15 cellular contexts compared by ENCODE assay signal in genomic region chr12:103779410-103780092, GRCh38.
DNase-seq lines count a peak whose midpoint lies in the region; ATAC-seq and TF ChIP-seq lines count a peak whose summit lies in the region.
"Had no signal": no experiment of that assay in that cellular context is flagged by ENCODE, and none has a peak within 500 bp of the region (broad histone marks: within the 10 kb centered on the region; RNA-seq: fewer than 3 reads in every experiment).

No MANE protein-coding gene starts in this region.

- no peak overlapping the region for H2BK12ac ChIP-seq in trophoblast cell (ENCODE audit: low read length)

- H4K91ac ChIP-seq in trophoblast cell (ENCODE audit: low read depth, low read length) = peak overlapping the region; percentile 34

- no peaks in the 10 kb centered on the region for H3K9me3 ChIP-seq in HUES64 (ENCODE audit: insufficient read depth, low read depth, low read length)
- no peaks in the 10 kb centered on the region for H3K9me3 ChIP-seq in trophoblast cell (ENCODE audit: insufficient read depth, low read depth, low read length)
- H3K9me3 ChIP-seq in upper lobe of right lung = no peaks in the 10 kb centered on the region
- H3K9me3 ChIP-seq: psoas muscle had no signal

- no peak overlapping the region for H4K12ac ChIP-seq in trophoblast cell (ENCODE audit: low read depth, low read length)

- no peaks in the 10 kb centered on the region for H3K4me1 Mint-ChIP-seq in endothelial cell (ENCODE audit: unreplicated experiment)
- H3K4me1 Mint-ChIP-seq: stimulated activated memory B cell treated with anti-CD40 and anti-IgM and Interleukin-4, amounts not matched to agents 10 μg/mL and 1 μg/mL and 100 μg/mL, for 72 hours had no signal

- 92% methylated on average over 7 of the region's 7 CpGs for WGBS in HUES64
- WGBS in trophoblast cell (ENCODE audit: extremely low coverage, insufficient coverage, insufficient read length) = no CpG with 5 or more reads among the region's 7 CpGs

- H3K9ac ChIP-seq in HUES64 (ENCODE audit: low read depth, low read length) = no peak overlapping the region
- H3K9ac ChIP-seq in trophoblast cell (ENCODE audit: low read length) = no peak overlapping the region

- peak overlapping the region; percentile 27 for H2BK120ac ChIP-seq in trophoblast cell (ENCODE audit: insufficient read depth, low read length, poor library complexity)

- TF ChIP-seq CTCF in endothelial cell (IDR thresholded peaks at IDR 0.05; ENCODE audit: unreplicated experiment) (no peak), upper lobe of right lung (IDR thresholded peaks at IDR 0.05) (no peak)

- no peak overlapping the region for H3K23ac ChIP-seq in trophoblast cell (ENCODE audit: low read length)

- DNase-seq in NCI-H345 treated with DMSO at 0.1 percent for 48 hours (lab: John Stamatoyannopoulos, UW; ENCODE audit: unreplicated experiment) (peak; percentile 100), NCI-H345 (lab: John Stamatoyannopoulos, UW) (no peak), amniotic epithelial cell (ENCODE audit: low read depth) (peak; percentile 70), trophoblast cell (no peak), endothelial cell (ENCODE audit: low spot score) (no peak), upper lobe of right lung (no peak)
- DNase-seq in activated naive CD4-positive, alpha-beta T cell treated with anti-CD3 and anti-CD28 coated beads, Interleukin-2, amount 50 U/mL, for 16 hours = no peak
- DNase-seq: activated CD4-positive, CD25-positive, alpha-beta regulatory T cell; dermis blood vessel endothelial cell; NCI-H2081; psoas muscle; SHP77; stimulated activated CD4-positive, alpha-beta T cell treated with anti-CD3 and anti-CD28 coated beads, Interleukin-2, amount 100 ng/mL, for 48 hours had no signal

- no peak for ATAC-seq in upper lobe of right lung
- ATAC-seq: psoas muscle; stimulated activated memory B cell treated with anti-CD40 and anti-IgM and Interleukin-4, amounts not matched to agents 10 μg/mL and 1 μg/mL and 100 μg/mL, for 72 hours had no signal

- H3K4me3 ChIP-seq in HUES64 (ENCODE audit: low read length) = no peak overlapping the region
- H3K4me3 ChIP-seq in trophoblast cell (ENCODE audit: low read depth, low read length) = no peak overlapping the region
- H3K4me3 ChIP-seq in upper lobe of right lung = no peak overlapping the region
- H3K4me3 ChIP-seq: psoas muscle had no signal

- H2BK5ac ChIP-seq in trophoblast cell (ENCODE audit: low read depth, low read length, poor library complexity) = peak overlapping the region; percentile 23

- H3K27me3 ChIP-seq in HUES64 (ENCODE audit: insufficient read depth, low read length) = no peaks in the 10 kb centered on the region
- H3K27me3 ChIP-seq in trophoblast cell (ENCODE audit: insufficient read depth, low read length) = no peaks in the 10 kb centered on the region
- no peaks in the 10 kb centered on the region for H3K27me3 ChIP-seq in upper lobe of right lung

- H3K4me1 ChIP-seq in HUES64 (ENCODE audit: insufficient read depth, low read length) (no peaks in the 10 kb centered on the region), trophoblast cell (ENCODE audit: control insufficient read depth in 1 of 2, insufficient read depth in 2 of 2, low read length in 2 of 2) (peaks cover 9 to 14% of the 10 kb centered on the region in 2 experiments), upper lobe of right lung (no peaks in the 10 kb centered on the region)

- no peak overlapping the region for H2AK5ac ChIP-seq in trophoblast cell (ENCODE audit: low read length)

- no peak overlapping the region for H3K14ac ChIP-seq in trophoblast cell (ENCODE audit: low read length)

- H3K18ac ChIP-seq in trophoblast cell (ENCODE audit: low read length) = peak overlapping the region; percentile 31

- no peak overlapping the region for H2AFZ ChIP-seq in trophoblast cell (ENCODE audit: insufficient read depth, low read length, poor library complexity)

- H3K27ac ChIP-seq in HUES64 (ENCODE audit: low read depth, low read length) = peak overlapping the region; percentile 40; the same call in 1 of the 2 replicates
- peak overlapping the region; percentile 70 for H3K27ac ChIP-seq in trophoblast cell (ENCODE audit: low read depth, low read length)
- H3K27ac ChIP-seq in upper lobe of right lung = no peak overlapping the region
- H3K27ac ChIP-seq: psoas muscle had no signal

- peaks cover 3% of the 10 kb centered on the region for H3K79me2 ChIP-seq in trophoblast cell (ENCODE audit: control insufficient read depth, insufficient read depth, low read length, poor library complexity)

- no peaks in the 10 kb centered on the region for H3K9me3 Mint-ChIP-seq in endothelial cell (ENCODE audit: unreplicated experiment)
- H3K9me3 Mint-ChIP-seq: stimulated activated memory B cell treated with anti-CD40 and anti-IgM and Interleukin-4, amounts not matched to agents 10 μg/mL and 1 μg/mL and 100 μg/mL, for 72 hours had no signal

- peaks cover 64% of the 10 kb centered on the region for H3K36me3 ChIP-seq in HUES64 (ENCODE audit: insufficient read depth, low read length)
- peaks cover 15 to 17% of the 10 kb centered on the region in 2 experiments for H3K36me3 ChIP-seq in trophoblast cell (ENCODE audit: control insufficient read depth in 1 of 2, insufficient read depth in 2 of 2, low read length in 2 of 2)
- peaks cover 11% of the 10 kb centered on the region for H3K36me3 ChIP-seq in upper lobe of right lung

- H3K4ac ChIP-seq in trophoblast cell (ENCODE audit: low read depth, low read length) = no peak overlapping the region

- H3K4me3 Mint-ChIP-seq in endothelial cell (ENCODE audit: unreplicated experiment) = no peak overlapping the region
- H3K4me3 Mint-ChIP-seq: stimulated activated memory B cell treated with anti-CD40 and anti-IgM and Interleukin-4, amounts not matched to agents 10 μg/mL and 1 μg/mL and 100 μg/mL, for 72 hours had no signal

- H3K27ac Mint-ChIP-seq in endothelial cell (ENCODE audit: unreplicated experiment) = no peak overlapping the region
- H3K27ac Mint-ChIP-seq: stimulated activated memory B cell treated with anti-CD40 and anti-IgM and Interleukin-4, amounts not matched to agents 10 μg/mL and 1 μg/mL and 100 μg/mL, for 72 hours had no signal

- H3K36me3 Mint-ChIP-seq in endothelial cell (ENCODE audit: low read depth, unreplicated experiment) = no peaks in the 10 kb centered on the region

- H3K79me1 ChIP-seq in trophoblast cell (ENCODE audit: low read length) = peaks cover 11% of the 10 kb centered on the region

- H3K27me3 Mint-ChIP-seq in endothelial cell (ENCODE audit: unreplicated experiment) = peaks cover 2% of the 10 kb centered on the region
- H3K27me3 Mint-ChIP-seq: stimulated activated memory B cell treated with anti-CD40 and anti-IgM and Interleukin-4, amounts not matched to agents 10 μg/mL and 1 μg/mL and 100 μg/mL, for 72 hours had no signal

- no peak overlapping the region for H4K8ac ChIP-seq in trophoblast cell (ENCODE audit: low read depth, low read length)

- intact Hi-C loops in upper lobe of right lung (cut with DNase I) = no loop called here

- peak overlapping the region; percentile 2 for H3K4me2 ChIP-seq in trophoblast cell (ENCODE audit: low read length)

Comparison
In these comparisons a context has a peak if more than half of its experiments do, and no peak if none do; other contexts are left out.
1. DNase-seq: peak in NCI-H345 treated with DMSO at 0.1 percent for 48 hours (single experiment) and amniotic epithelial cell (single experiment); none in NCI-H345 (single experiment), trophoblast cell (0 of 2), activated naive CD4-positive, alpha-beta T cell treated with anti-CD3 and anti-CD28 coated beads, Interleukin-2, amount 50 U/mL, for 16 hours (single experiment), endothelial cell (single experiment) and upper lobe of right lung (single experiment).